1 cellular context compared by ENCODE assay signal in genomic region chr17:63621684-63622570, GRCh38.
TF ChIP-seq lines count a peak whose summit lies in the region.

TSS of gene MAP3K3 (plus strand) at chr17:63622417. CDS start at chr17:63622760, 343 bp downstream.

TF ChIP-seq in GM12878, 131 proteins besides CTCF, POLR2A, EP300 and RAD21 (continued from another document and continues in another):
- no peak for TF ChIP-seq CUX1 (IDR thresholded peaks at IDR 0.05; ENCODE audit: insufficient replicate concordance, low read depth, low read length)
- no peak for TF ChIP-seq TCF12 (IDR thresholded peaks at IDR 0.05; ENCODE audit: low read depth, low read length)
- no peak for TF ChIP-seq ZNF274 (IDR thresholded peaks at IDR 0.05; ENCODE audit: insufficient read depth, insufficient read length)
- no peak for TF ChIP-seq SKIL (IDR thresholded peaks at IDR 0.05; ENCODE audit: low read depth, poor library complexity, severe bottlenecking)
- TF ChIP-seq SMC3 (IDR thresholded peaks at IDR 0.05; ENCODE audit: borderline replicate concordance, low read length) = no peak
- TF ChIP-seq ZNF24 (IDR thresholded peaks at IDR 0.05) = no peak
- no peak for TF ChIP-seq ASH2L (IDR thresholded peaks at IDR 0.05; ENCODE audit: borderline replicate concordance, low read depth)
- TF ChIP-seq BCL11A (IDR thresholded peaks at IDR 0.05; ENCODE audit: low read depth, low read length) = no peak
- TF ChIP-seq TBL1XR1 (IDR thresholded peaks at IDR 0.05; ENCODE audit: low read depth, low read length) = no peak
- no peak for TF ChIP-seq ZZZ3 (IDR thresholded peaks at IDR 0.05; ENCODE audit: control insufficient read depth, insufficient read length, low read depth)
- peak; percentile 80 for TF ChIP-seq RELB (IDR thresholded peaks at IDR 0.05; ENCODE audit: low read depth)
- peak; percentile 20; the same call in 1 of the 2 replicates for TF ChIP-seq HCFC1 (IDR thresholded peaks at IDR 0.05; ENCODE audit: low read length)
- TF ChIP-seq RELA (IDR thresholded peaks at IDR 0.05; ENCODE audit: borderline replicate concordance, partially characterized antibody) = no peak
- TF ChIP-seq ESRRA (IDR thresholded peaks at IDR 0.05; ENCODE audit: low read length) = no peak
- TF ChIP-seq TARDBP (IDR thresholded peaks at IDR 0.05; ENCODE audit: borderline replicate concordance) = no peak
- TF ChIP-seq IRF4 (IDR thresholded peaks at IDR 0.05; ENCODE audit: low read depth, low read length) = no peak
- no peak for TF ChIP-seq YBX1 (IDR thresholded peaks at IDR 0.05)
- TF ChIP-seq NFIC (IDR thresholded peaks at IDR 0.05; ENCODE audit: low read depth, low read length) = no peak
- TF ChIP-seq MYC (IDR thresholded peaks at IDR 0.05; ENCODE audit: insufficient read depth, insufficient read length, insufficient replicate concordance, low read length, severe bottlenecking) = no peak
- no peak for TF ChIP-seq FOXK2 (IDR thresholded peaks at IDR 0.05)
- TF ChIP-seq EED (IDR thresholded peaks at IDR 0.05; ENCODE audit: low read depth) = peak; percentile 90
- TF ChIP-seq ZBTB40 (IDR thresholded peaks at IDR 0.05; ENCODE audit: borderline replicate concordance) = no peak
- TF ChIP-seq HDAC6 (IDR thresholded peaks at IDR 0.05; ENCODE audit: unreplicated experiment) = no peak
- no peak for TF ChIP-seq MTA3 (IDR thresholded peaks at IDR 0.05; ENCODE audit: borderline replicate concordance, low read length)
- no peak for TF ChIP-seq MEF2A (IDR thresholded peaks at IDR 0.05; ENCODE audit: insufficient read depth, low read depth, low read length)
- TF ChIP-seq TCF3 (IDR thresholded peaks at IDR 0.05; ENCODE audit: borderline replicate concordance, insufficient read depth, low read depth, low read length) = no peak
- peak; percentile 79; the same call in 1 of the 2 replicates for TF ChIP-seq TAF1 (IDR thresholded peaks at IDR 0.05; ENCODE audit: borderline replicate concordance, low read depth, low read length)
- no peak for TF ChIP-seq RCOR1 (conservative IDR thresholded peaks at IDR 0.05; ENCODE audit: low read depth, low read length)
- no peak for TF ChIP-seq TCF7 (IDR thresholded peaks at IDR 0.05; ENCODE audit: borderline replicate concordance)
- peak; percentile 67; the same call in 1 of the 2 replicates for TF ChIP-seq SMARCA5 (IDR thresholded peaks at IDR 0.05)
- peak; percentile 26; the same call in 1 of the 2 replicates for TF ChIP-seq MXI1 (IDR thresholded peaks at IDR 0.05; ENCODE audit: low read depth, low read length)
- no peak for TF ChIP-seq USF2 (IDR thresholded peaks at IDR 0.05; ENCODE audit: borderline replicate concordance, low read depth, low read length)
- 0 out of 2 replicates have a peak, but pooled peaks have one; percentile 28 for TF ChIP-seq NBN (IDR thresholded peaks at IDR 0.05)
- TF ChIP-seq PKNOX1 (IDR thresholded peaks at IDR 0.05) = peak; percentile 100
- no peak for TF ChIP-seq MLLT1 (IDR thresholded peaks at IDR 0.05)
- no peak for TF ChIP-seq BCLAF1 (IDR thresholded peaks at IDR 0.05)
- no peak for TF ChIP-seq CBX3 (IDR thresholded peaks at IDR 0.05; ENCODE audit: borderline replicate concordance, low read depth)
